8 cellular contexts compared by ENCODE assay signal in genomic region chr17:18527354-18527753, GRCh38. TPM values are rescaled to one million over a fixed set of nuclear protein-coding genes. Genes with fewer than 3 reads are reported as not detected.
"Had no signal": no experiment of that assay in that cellular context is flagged by ENCODE, and none has a peak within 500 bp of the region (broad histone marks: within the 10 kb centered on the region; RNA-seq: fewer than 3 reads in every experiment).

No MANE protein-coding gene starts in this region.

RNA-seq across cellular contexts. Expression of gene LGALS9C, which starts 50.8 kb away (rescaled TPM):
- total RNA-seq: activated B cell treated with CpG ODN at 0.5 μM for 24 hours; activated CD8-positive, alpha-beta T cell treated with anti-CD3 and anti-CD28 coated beads for 36 hours; astrocyte; bronchial epithelial cell; cardiac septum; cerebellum; endodermal cell; T-helper 17 cell had no signal
